8 cellular contexts compared by ENCODE assay signal in genomic region chr4:4860803-4861591, GRCh38. TPM values are rescaled to one million over a fixed set of nuclear protein-coding genes. Genes with fewer than 3 reads are reported as not detected.
A peak's percentile ranks its signal among the peaks of the same experiment; 100 is the strongest.
DNase-seq lines count a peak whose midpoint lies in the region; ATAC-seq and TF ChIP-seq lines count a peak whose summit lies in the region.

No MANE protein-coding gene starts in this region.

- H2AK5ac ChIP-seq in trophoblast cell (ENCODE audit: low read length) = no peak overlapping the region

- H3K4me3 ChIP-seq in fibroblast of mammary gland (ENCODE audit: control insufficient read depth, low read depth, low read length) (peak overlapping the region; percentile 85), trophoblast cell (ENCODE audit: low read depth, low read length) (peak overlapping the region; percentile 86)

- H3K4me1 ChIP-seq in trophoblast cell (ENCODE audit: control insufficient read depth in 1 of 2, insufficient read depth in 2 of 2, low read length in 2 of 2) = peaks cover 22 to 38% of the 10 kb centered on the region in 2 experiments

- WGBS in trophoblast cell (ENCODE audit: extremely low coverage, insufficient coverage, insufficient read length) = no CpG with 5 or more reads among the region's 39 CpGs

- no peak overlapping the region for H2BK12ac ChIP-seq in trophoblast cell (ENCODE audit: low read length)

- H4K8ac ChIP-seq in trophoblast cell (ENCODE audit: low read depth, low read length) = no peak overlapping the region

- no peak overlapping the region for H2BK120ac ChIP-seq in trophoblast cell (ENCODE audit: insufficient read depth, low read length, poor library complexity)

- no peaks in the 10 kb centered on the region for H3K9me3 ChIP-seq in trophoblast cell (ENCODE audit: insufficient read depth, low read depth, low read length)

- no peak overlapping the region for H3K27ac ChIP-seq in trophoblast cell (ENCODE audit: low read depth, low read length)

- H2AFZ ChIP-seq in trophoblast cell (ENCODE audit: insufficient read depth, low read length, poor library complexity) = no peak overlapping the region

- no peak overlapping the region for H2BK5ac ChIP-seq in trophoblast cell (ENCODE audit: low read depth, low read length, poor library complexity)

- H3K27me3 ChIP-seq in trophoblast cell (ENCODE audit: insufficient read depth, low read length) = peaks cover 41% of the 10 kb centered on the region

- no peak overlapping the region for H3K4ac ChIP-seq in trophoblast cell (ENCODE audit: low read depth, low read length)

- H3K14ac ChIP-seq in trophoblast cell (ENCODE audit: low read length) = peak overlapping the region; percentile 22

- peak overlapping the region; percentile 41 for H3K18ac ChIP-seq in trophoblast cell (ENCODE audit: low read length)

- H3K79me2 ChIP-seq in trophoblast cell (ENCODE audit: control insufficient read depth, insufficient read depth, low read length, poor library complexity) = peaks cover 4% of the 10 kb centered on the region

- no peak overlapping the region for H4K91ac ChIP-seq in trophoblast cell (ENCODE audit: low read depth, low read length)

- no peak overlapping the region for H3K23ac ChIP-seq in trophoblast cell (ENCODE audit: low read length)

- peaks cover 22% of the 10 kb centered on the region for H3K79me1 ChIP-seq in trophoblast cell (ENCODE audit: low read length)

- DNase-seq in EL (peak; percentile 55), RKO (ENCODE audit: low spot score) (peak; percentile 71), fibroblast of mammary gland (ENCODE audit: low read depth) (peak; percentile 53), trophoblast cell (no peak), NCI-H345 (lab: John Stamatoyannopoulos, UW) (no peak), hepatic stellate cell (ENCODE audit: low spot score) (no peak), NCI-H1417 (lab: John Stamatoyannopoulos, UW) (no peak)

- H3K4me2 ChIP-seq in trophoblast cell (ENCODE audit: low read length) = peak overlapping the region; percentile 72

- no peak for ATAC-seq in HG02885 (IDR thresholded peaks at IDR 0.05; ENCODE audit: poor library complexity, unreplicated experiment)

- no peak for TF ChIP-seq CTCF in fibroblast of mammary gland (conservative IDR thresholded peaks at IDR 0.05; ENCODE audit: control insufficient read depth, insufficient read depth, low read depth, low read length)

- peaks cover 18 to 19% of the 10 kb centered on the region in 2 experiments for H3K36me3 ChIP-seq in trophoblast cell (ENCODE audit: control insufficient read depth in 1 of 2, insufficient read depth in 2 of 2, low read length in 2 of 2)

- H4K12ac ChIP-seq in trophoblast cell (ENCODE audit: low read depth, low read length) = no peak overlapping the region

- peak overlapping the region; percentile 95 for H3K9ac ChIP-seq in trophoblast cell (ENCODE audit: low read length)

RNA-seq across cellular contexts. Expression of gene MSX1, which starts 1.5 kb away (rescaled TPM):
- 62.1 and 63.6 TPM in 2 replicates for polyA plus RNA-seq in trophoblast cell (2013)

Comparison
In these comparisons a context has a peak if more than half of its experiments do, and no peak if none do; other contexts are left out.
1. DNase-seq: peak in EL (single experiment), RKO (single experiment) and fibroblast of mammary gland (single experiment); none in trophoblast cell (0 of 2), NCI-H345 (single experiment), hepatic stellate cell (single experiment) and NCI-H1417 (0 of 3).